Comparison of ENCODE assay signal across 1 cellular context in the genomic region with DNA sequence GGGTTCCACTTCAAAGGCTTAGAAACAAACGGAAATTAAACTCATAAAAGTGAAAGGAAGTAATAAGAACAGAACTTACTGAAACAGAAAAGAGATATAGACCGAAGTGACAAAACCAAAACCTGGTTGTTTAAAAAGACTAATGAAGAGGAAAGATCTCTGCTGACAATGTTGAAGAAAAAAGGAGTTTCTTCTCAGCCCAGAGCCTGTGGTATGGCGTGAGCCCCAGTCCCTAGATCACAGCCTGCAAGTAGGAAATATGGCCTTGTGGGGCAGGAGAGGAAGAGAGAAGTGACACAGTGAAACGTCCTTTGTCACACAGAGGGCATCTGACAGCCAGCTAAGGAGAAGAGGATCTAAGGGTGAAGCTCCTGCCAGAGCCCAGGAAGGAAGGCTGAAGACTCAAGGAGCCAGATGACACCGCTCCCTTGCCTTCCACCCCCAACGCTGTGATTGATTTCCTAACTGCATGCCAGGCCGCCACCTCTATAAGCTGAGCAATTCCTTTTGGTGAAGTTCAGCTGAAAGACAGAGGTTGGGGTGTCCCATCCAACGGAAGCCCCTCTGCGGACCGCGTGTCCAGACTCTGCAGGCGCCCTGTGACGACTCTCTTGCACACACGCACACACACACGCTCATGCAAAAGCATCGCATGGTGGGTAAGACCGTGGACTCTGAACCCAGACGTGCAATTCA.
TF ChIP-seq lines count a peak whose summit lies in the region.

No MANE protein-coding gene starts in this region.

TF ChIP-seq in K562, 482 proteins besides CTCF, POLR2A, EP300 and RAD21 (continued from another document):
- TF ChIP-seq, protein P1, sequence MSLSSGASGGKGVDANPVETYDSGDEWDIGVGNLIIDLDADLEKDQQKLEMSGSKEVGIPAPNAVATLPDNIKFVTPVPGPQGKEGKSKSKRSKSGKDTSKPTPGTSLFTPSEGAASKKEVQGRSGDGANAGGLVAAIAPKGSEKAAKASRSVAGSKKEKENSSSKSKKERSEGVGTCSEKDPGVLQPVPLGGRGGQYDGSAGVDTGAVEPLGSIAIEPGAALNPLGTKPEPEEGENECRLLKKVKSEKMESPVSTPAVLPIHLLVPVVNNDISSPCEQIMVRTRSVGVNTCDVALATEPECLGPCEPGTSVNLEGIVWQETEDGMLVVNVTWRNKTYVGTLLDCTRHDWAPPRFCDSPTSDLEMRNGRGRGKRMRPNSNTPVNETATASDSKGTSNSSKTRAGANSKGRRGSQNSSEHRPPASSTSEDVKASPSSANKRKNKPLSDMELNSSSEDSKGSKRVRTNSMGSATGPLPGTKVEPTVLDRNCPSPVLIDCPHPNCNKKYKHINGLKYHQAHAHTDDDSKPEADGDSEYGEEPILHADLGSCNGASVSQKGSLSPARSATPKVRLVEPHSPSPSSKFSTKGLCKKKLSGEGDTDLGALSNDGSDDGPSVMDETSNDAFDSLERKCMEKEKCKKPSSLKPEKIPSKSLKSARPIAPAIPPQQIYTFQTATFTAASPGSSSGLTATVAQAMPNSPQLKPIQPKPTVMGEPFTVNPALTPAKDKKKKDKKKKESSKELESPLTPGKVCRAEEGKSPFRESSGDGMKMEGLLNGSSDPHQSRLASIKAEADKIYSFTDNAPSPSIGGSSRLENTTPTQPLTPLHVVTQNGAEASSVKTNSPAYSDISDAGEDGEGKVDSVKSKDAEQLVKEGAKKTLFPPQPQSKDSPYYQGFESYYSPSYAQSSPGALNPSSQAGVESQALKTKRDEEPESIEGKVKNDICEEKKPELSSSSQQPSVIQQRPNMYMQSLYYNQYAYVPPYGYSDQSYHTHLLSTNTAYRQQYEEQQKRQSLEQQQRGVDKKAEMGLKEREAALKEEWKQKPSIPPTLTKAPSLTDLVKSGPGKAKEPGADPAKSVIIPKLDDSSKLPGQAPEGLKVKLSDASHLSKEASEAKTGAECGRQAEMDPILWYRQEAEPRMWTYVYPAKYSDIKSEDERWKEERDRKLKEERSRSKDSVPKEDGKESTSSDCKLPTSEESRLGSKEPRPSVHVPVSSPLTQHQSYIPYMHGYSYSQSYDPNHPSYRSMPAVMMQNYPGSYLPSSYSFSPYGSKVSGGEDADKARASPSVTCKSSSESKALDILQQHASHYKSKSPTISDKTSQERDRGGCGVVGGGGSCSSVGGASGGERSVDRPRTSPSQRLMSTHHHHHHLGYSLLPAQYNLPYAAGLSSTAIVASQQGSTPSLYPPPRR (CRISPR knock-in tag; IDR thresholded peaks at IDR 0.05; ENCODE audit: borderline replicate concordance): no peak
- TF ChIP-seq NCOA1 (IDR thresholded peaks at IDR 0.05; ENCODE audit: low read depth) (no peak), ZNF785 (CRISPR knock-in tag; IDR thresholded peaks at IDR 0.05) (no peak), GATAD2A (IDR thresholded peaks at IDR 0.05) (no peak), FOXA1 (IDR thresholded peaks at IDR 0.05; ENCODE audit: borderline replicate concordance) (no peak), GTF2F1 (IDR thresholded peaks at IDR 0.05; ENCODE audit: low read depth, low read length) (no peak), NFYB (IDR thresholded peaks at IDR 0.05; ENCODE audit: extremely low read depth, insufficient read length) (no peak), SRSF3 (IDR thresholded peaks at IDR 0.05; ENCODE audit: insufficient read depth, low read length) (no peak)
- TF ChIP-seq, protein P2, sequence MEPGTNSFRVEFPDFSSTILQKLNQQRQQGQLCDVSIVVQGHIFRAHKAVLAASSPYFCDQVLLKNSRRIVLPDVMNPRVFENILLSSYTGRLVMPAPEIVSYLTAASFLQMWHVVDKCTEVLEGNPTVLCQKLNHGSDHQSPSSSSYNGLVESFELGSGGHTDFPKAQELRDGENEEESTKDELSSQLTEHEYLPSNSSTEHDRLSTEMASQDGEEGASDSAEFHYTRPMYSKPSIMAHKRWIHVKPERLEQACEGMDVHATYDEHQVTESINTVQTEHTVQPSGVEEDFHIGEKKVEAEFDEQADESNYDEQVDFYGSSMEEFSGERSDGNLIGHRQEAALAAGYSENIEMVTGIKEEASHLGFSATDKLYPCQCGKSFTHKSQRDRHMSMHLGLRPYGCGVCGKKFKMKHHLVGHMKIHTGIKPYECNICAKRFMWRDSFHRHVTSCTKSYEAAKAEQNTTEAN (CRISPR knock-in tag; IDR thresholded peaks at IDR 0.05): no peak
- TF ChIP-seq, protein P3, sequence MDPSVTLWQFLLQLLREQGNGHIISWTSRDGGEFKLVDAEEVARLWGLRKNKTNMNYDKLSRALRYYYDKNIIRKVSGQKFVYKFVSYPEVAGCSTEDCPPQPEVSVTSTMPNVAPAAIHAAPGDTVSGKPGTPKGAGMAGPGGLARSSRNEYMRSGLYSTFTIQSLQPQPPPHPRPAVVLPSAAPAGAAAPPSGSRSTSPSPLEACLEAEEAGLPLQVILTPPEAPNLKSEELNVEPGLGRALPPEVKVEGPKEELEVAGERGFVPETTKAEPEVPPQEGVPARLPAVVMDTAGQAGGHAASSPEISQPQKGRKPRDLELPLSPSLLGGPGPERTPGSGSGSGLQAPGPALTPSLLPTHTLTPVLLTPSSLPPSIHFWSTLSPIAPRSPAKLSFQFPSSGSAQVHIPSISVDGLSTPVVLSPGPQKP (CRISPR knock-in tag; IDR thresholded peaks at IDR 0.05): no peak
- TF ChIP-seq, protein P4, sequence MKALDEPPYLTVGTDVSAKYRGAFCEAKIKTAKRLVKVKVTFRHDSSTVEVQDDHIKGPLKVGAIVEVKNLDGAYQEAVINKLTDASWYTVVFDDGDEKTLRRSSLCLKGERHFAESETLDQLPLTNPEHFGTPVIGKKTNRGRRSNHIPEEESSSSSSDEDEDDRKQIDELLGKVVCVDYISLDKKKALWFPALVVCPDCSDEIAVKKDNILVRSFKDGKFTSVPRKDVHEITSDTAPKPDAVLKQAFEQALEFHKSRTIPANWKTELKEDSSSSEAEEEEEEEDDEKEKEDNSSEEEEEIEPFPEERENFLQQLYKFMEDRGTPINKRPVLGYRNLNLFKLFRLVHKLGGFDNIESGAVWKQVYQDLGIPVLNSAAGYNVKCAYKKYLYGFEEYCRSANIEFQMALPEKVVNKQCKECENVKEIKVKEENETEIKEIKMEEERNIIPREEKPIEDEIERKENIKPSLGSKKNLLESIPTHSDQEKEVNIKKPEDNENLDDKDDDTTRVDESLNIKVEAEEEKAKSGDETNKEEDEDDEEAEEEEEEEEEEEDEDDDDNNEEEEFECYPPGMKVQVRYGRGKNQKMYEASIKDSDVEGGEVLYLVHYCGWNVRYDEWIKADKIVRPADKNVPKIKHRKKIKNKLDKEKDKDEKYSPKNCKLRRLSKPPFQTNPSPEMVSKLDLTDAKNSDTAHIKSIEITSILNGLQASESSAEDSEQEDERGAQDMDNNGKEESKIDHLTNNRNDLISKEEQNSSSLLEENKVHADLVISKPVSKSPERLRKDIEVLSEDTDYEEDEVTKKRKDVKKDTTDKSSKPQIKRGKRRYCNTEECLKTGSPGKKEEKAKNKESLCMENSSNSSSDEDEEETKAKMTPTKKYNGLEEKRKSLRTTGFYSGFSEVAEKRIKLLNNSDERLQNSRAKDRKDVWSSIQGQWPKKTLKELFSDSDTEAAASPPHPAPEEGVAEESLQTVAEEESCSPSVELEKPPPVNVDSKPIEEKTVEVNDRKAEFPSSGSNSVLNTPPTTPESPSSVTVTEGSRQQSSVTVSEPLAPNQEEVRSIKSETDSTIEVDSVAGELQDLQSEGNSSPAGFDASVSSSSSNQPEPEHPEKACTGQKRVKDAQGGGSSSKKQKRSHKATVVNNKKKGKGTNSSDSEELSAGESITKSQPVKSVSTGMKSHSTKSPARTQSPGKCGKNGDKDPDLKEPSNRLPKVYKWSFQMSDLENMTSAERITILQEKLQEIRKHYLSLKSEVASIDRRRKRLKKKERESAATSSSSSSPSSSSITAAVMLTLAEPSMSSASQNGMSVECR (CRISPR knock-in tag; IDR thresholded peaks at IDR 0.05): no peak
- TF ChIP-seq, protein P5, sequence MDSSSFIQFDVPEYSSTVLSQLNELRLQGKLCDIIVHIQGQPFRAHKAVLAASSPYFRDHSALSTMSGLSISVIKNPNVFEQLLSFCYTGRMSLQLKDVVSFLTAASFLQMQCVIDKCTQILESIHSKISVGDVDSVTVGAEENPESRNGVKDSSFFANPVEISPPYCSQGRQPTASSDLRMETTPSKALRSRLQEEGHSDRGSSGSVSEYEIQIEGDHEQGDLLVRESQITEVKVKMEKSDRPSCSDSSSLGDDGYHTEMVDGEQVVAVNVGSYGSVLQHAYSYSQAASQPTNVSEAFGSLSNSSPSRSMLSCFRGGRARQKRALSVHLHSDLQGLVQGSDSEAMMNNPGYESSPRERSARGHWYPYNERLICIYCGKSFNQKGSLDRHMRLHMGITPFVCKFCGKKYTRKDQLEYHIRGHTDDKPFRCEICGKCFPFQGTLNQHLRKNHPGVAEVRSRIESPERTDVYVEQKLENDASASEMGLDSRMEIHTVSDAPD (CRISPR knock-in tag; IDR thresholded peaks at IDR 0.05): no peak
